25 cellular contexts compared by ENCODE assay signal in the genomic region with DNA sequence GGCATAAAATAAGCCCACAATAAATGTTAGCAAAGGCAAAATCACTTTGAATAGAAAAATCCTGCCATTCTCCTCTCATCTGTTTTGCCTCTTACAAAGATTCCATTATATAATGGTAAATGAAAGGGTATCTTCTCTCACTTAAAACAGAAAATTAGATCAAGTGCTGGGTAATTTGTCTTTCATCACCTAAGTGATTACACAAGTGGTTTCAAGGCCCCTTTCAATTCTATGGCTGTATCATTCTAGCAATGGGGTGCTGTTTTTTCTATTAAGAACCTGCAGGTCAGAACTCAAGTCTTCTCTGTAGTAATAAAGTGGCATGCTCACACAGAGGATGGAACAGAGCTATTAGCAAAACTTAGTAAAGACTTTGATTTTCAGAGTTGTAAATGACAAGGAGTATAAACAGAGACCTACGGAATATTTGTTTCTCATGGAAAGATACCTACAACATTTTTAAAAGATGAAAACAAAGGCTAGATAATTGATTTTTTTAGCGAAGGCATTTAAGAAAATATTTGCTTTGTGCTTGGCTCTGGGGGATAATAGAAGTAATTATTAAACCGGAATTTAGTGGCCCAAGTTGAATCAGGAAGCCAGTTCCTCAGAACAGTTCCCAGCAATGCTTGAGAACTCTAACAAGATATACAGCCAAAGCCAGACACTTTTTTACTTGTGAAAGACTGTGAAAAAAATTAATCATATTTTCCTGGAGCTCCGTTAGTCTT.
DNase-seq lines count a peak whose midpoint lies in the region; ATAC-seq and TF ChIP-seq lines count a peak whose summit lies in the region.
"Had no signal": no experiment of that assay in that cellular context is flagged by ENCODE, and none has a peak within 500 bp of the region (broad histone marks: within the 10 kb centered on the region; RNA-seq: fewer than 3 reads in every experiment).

No MANE protein-coding gene starts in this region.

- peaks cover 43% of the 10 kb centered on the region for H3K4me1 Mint-ChIP-seq in progenitor cell of endocrine pancreas (ENCODE audit: low read depth)
- H3K4me1 Mint-ChIP-seq in activated CD4-positive, alpha-beta memory T cell treated with anti-CD3 and anti-CD28 coated beads, Interleukin-2, amount 10 ng/mL, durations not matched to agents 7 days and 5 days = peaks cover 2% of the 10 kb centered on the region
- H3K4me1 Mint-ChIP-seq: central memory CD8-positive, alpha-beta T cell; natural killer cell had no signal

- no peak for TF ChIP-seq CTCF in progenitor cell of endocrine pancreas (IDR thresholded peaks at IDR 0.05; ENCODE audit: unreplicated experiment)

- peak overlapping the region; percentile 43 for H3K27ac Mint-ChIP-seq in progenitor cell of endocrine pancreas
- H3K27ac Mint-ChIP-seq in activated CD4-positive, alpha-beta memory T cell treated with anti-CD3 and anti-CD28 coated beads, Interleukin-2, amount 10 ng/mL, durations not matched to agents 7 days and 5 days = no peak overlapping the region
- H3K27ac Mint-ChIP-seq: activated B cell treated with CpG ODN at 0.5 μM for 24 hours; activated naive CD8-positive, alpha-beta T cell treated with anti-CD3 and anti-CD28 coated beads, Interleukin-2, amount 10 ng/mL, durations not matched to agents 7 days and 5 days; CD4-positive, CD25-positive, alpha-beta regulatory T cell; natural killer cell; type B pancreatic cell had no signal

- no peaks in the 10 kb centered on the region for H3K9me3 Mint-ChIP-seq in progenitor cell of endocrine pancreas (ENCODE audit: low read depth)
- no peaks in the 10 kb centered on the region for H3K9me3 Mint-ChIP-seq in activated CD4-positive, alpha-beta memory T cell treated with anti-CD3 and anti-CD28 coated beads, Interleukin-2, amount 10 ng/mL, durations not matched to agents 7 days and 5 days
- H3K9me3 Mint-ChIP-seq: activated B cell treated with CpG ODN at 0.5 μM for 24 hours; activated naive CD8-positive, alpha-beta T cell treated with anti-CD3 and anti-CD28 coated beads, Interleukin-2, amount 10 ng/mL, durations not matched to agents 7 days and 5 days; CD4-positive, CD25-positive, alpha-beta regulatory T cell; central memory CD8-positive, alpha-beta T cell; natural killer cell; type B pancreatic cell had no signal

- POLR2A ChIA-PET in activated CD4-positive, alpha-beta memory T cell treated with anti-CD3 and anti-CD28 coated beads, Interleukin-2, amount 10 ng/mL, durations not matched to agents 7 days and 5 days (lab: Charles Lee) = no interaction called here

- DNase-seq in NCI-H1417 (lab: John Stamatoyannopoulos, UW) (peak in 2 of 3 experiments; percentile 22 to 83), NCI-H2227 (lab: John Stamatoyannopoulos, UW; ENCODE audit: unreplicated experiment) (peak; percentile 78), left lobe of liver (ENCODE audit: low spot score) (no peak), progenitor cell of endocrine pancreas (ENCODE audit: low spot score, unreplicated experiment) (no peak), NCI-H446 (lab: John Stamatoyannopoulos, UW) (no peak), T-helper 9 cell (no peak)
- DNase-seq in activated CD4-positive, alpha-beta memory T cell treated with anti-CD3 and anti-CD28 coated beads, Interleukin-2, amount 10 ng/mL, durations not matched to agents 7 days and 5 days = no peak
- DNase-seq: activated B cell treated with CpG ODN at 0.5 μM for 24 hours; activated CD4-positive, alpha-beta T cell treated with anti-CD3 and anti-CD28 coated beads, Interleukin-2, amount 50 U/mL, for 4 hours; activated CD8-positive, alpha-beta memory T cell treated with anti-CD3 and anti-CD28 coated beads, Interleukin-2, amount 50 U/mL, for 48 hours; activated effector memory CD4-positive, alpha-beta T cell treated with Interleukin-2 at 50 U/mL for 16 hours; activated naive CD8-positive, alpha-beta T cell treated with anti-CD3 and anti-CD28 coated beads, Interleukin-2, amount 10 ng/mL, durations not matched to agents 7 days and 5 days; CD4-positive, CD25-positive, alpha-beta regulatory T cell; glutamatergic neuron; Kasumi-1; kidney glomerular epithelial cell; natural killer cell; NCI-H2081; NCI-H524 treated with DMSO at 0.1 percent for 48 hours; stimulated activated CD4-positive, alpha-beta T cell treated with anti-CD3 and anti-CD28 coated beads, Interleukin-1b, Interleukin-23, amount 100 ng/mL, for 48 hours; T1000 had no signal

- H3K4me3 Mint-ChIP-seq in progenitor cell of endocrine pancreas (ENCODE audit: low read depth) = no peak overlapping the region
- H3K4me3 Mint-ChIP-seq in activated CD4-positive, alpha-beta memory T cell treated with anti-CD3 and anti-CD28 coated beads, Interleukin-2, amount 10 ng/mL, durations not matched to agents 7 days and 5 days = no peak overlapping the region
- H3K4me3 Mint-ChIP-seq: activated B cell treated with CpG ODN at 0.5 μM for 24 hours; activated naive CD8-positive, alpha-beta T cell treated with anti-CD3 and anti-CD28 coated beads, Interleukin-2, amount 10 ng/mL, durations not matched to agents 7 days and 5 days; CD4-positive, CD25-positive, alpha-beta regulatory T cell; central memory CD8-positive, alpha-beta T cell; natural killer cell; type B pancreatic cell had no signal

- ATAC-seq in left lobe of liver = peak; percentile 78
- no peak for ATAC-seq in GM18502 (IDR thresholded peaks at IDR 0.05; ENCODE audit: poor library complexity, unreplicated experiment)
- ATAC-seq: HCT116, natural killer cell had no signal

- H3K36me3 Mint-ChIP-seq in progenitor cell of endocrine pancreas (ENCODE audit: insufficient read depth) = no peaks in the 10 kb centered on the region
- no peaks in the 10 kb centered on the region for H3K36me3 Mint-ChIP-seq in activated CD4-positive, alpha-beta memory T cell treated with anti-CD3 and anti-CD28 coated beads, Interleukin-2, amount 10 ng/mL, durations not matched to agents 7 days and 5 days (ENCODE audit: low read depth)
- H3K36me3 Mint-ChIP-seq: natural killer cell, type B pancreatic cell had no signal

- CTCF ChIA-PET in activated CD4-positive, alpha-beta memory T cell treated with anti-CD3 and anti-CD28 coated beads, Interleukin-2, amount 10 ng/mL, durations not matched to agents 7 days and 5 days (lab: Charles Lee) = no interaction called here

- H3K27me3 Mint-ChIP-seq in progenitor cell of endocrine pancreas = no peaks in the 10 kb centered on the region
- H3K27me3 Mint-ChIP-seq in activated CD4-positive, alpha-beta memory T cell treated with anti-CD3 and anti-CD28 coated beads, Interleukin-2, amount 10 ng/mL, durations not matched to agents 7 days and 5 days = no peaks in the 10 kb centered on the region
- H3K27me3 Mint-ChIP-seq: activated B cell treated with CpG ODN at 0.5 μM for 24 hours; activated naive CD8-positive, alpha-beta T cell treated with anti-CD3 and anti-CD28 coated beads, Interleukin-2, amount 10 ng/mL, durations not matched to agents 7 days and 5 days; CD4-positive, CD25-positive, alpha-beta regulatory T cell; central memory CD8-positive, alpha-beta T cell; type B pancreatic cell had no signal

Comparison
In these comparisons a context has a peak if more than half of its experiments do, and no peak if none do; other contexts are left out.
1. DNase-seq: peak in NCI-H1417 (2 of 3) and NCI-H2227 (single experiment); none in left lobe of liver (single experiment), progenitor cell of endocrine pancreas (single experiment), NCI-H446 (0 of 2), T-helper 9 cell (single experiment) and activated CD4-positive, alpha-beta memory T cell treated with anti-CD3 and anti-CD28 coated beads, Interleukin-2, amount 10 ng/mL, durations not matched to agents 7 days and 5 days (single experiment).